1 cellular context compared by ENCODE assay signal in genomic region chr5:132422720-132423442, GRCh38.
TF ChIP-seq lines count a peak whose summit lies in the region.

No MANE protein-coding gene starts in this region.

TF ChIP-seq in HepG2, 621 proteins besides CTCF, POLR2A, EP300 and RAD21 (continued from another document):
- TF ChIP-seq, protein P1, sequence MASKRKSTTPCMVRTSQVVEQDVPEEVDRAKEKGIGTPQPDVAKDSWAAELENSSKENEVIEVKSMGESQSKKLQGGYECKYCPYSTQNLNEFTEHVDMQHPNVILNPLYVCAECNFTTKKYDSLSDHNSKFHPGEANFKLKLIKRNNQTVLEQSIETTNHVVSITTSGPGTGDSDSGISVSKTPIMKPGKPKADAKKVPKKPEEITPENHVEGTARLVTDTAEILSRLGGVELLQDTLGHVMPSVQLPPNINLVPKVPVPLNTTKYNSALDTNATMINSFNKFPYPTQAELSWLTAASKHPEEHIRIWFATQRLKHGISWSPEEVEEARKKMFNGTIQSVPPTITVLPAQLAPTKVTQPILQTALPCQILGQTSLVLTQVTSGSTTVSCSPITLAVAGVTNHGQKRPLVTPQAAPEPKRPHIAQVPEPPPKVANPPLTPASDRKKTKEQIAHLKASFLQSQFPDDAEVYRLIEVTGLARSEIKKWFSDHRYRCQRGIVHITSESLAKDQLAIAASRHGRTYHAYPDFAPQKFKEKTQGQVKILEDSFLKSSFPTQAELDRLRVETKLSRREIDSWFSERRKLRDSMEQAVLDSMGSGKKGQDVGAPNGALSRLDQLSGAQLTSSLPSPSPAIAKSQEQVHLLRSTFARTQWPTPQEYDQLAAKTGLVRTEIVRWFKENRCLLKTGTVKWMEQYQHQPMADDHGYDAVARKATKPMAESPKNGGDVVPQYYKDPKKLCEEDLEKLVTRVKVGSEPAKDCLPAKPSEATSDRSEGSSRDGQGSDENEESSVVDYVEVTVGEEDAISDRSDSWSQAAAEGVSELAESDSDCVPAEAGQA (IDR thresholded peaks at IDR 0.05; ENCODE audit: low read depth), result no peak
- TF ChIP-seq, protein P1 (CRISPR knock-in tag; IDR thresholded peaks at IDR 0.05; ENCODE audit: borderline replicate concordance), result no peak
- TF ChIP-seq ZNF160 (CRISPR knock-in tag; IDR thresholded peaks at IDR 0.05) (no peak), TAF15 (IDR thresholded peaks at IDR 0.05; ENCODE audit: low read depth, low read length, poor library complexity, severe bottlenecking) (no peak), ZNF607 (CRISPR knock-in tag; IDR thresholded peaks at IDR 0.05; ENCODE audit: borderline replicate concordance) (no peak), ZNF570 (CRISPR knock-in tag; IDR thresholded peaks at IDR 0.05; ENCODE audit: borderline replicate concordance) (no peak), ZNF205 (CRISPR knock-in tag; IDR thresholded peaks at IDR 0.05) (peak; percentile 55; the same call in 1 of the 2 replicates), ZBTB43 (CRISPR knock-in tag; conservative IDR thresholded peaks at IDR 0.05) (0 out of 2 replicates have a peak, but pooled peaks have one; percentile 12), BRCA1 (CRISPR knock-in tag; IDR thresholded peaks at IDR 0.05) (no peak), RXRB (CRISPR knock-in tag; IDR thresholded peaks at IDR 0.05; ENCODE audit: borderline replicate concordance) (peak; percentile 99), ZNF709 (CRISPR knock-in tag; IDR thresholded peaks at IDR 0.05) (no peak), ZNF569 (CRISPR knock-in tag; IDR thresholded peaks at IDR 0.05; ENCODE audit: borderline replicate concordance) (no peak), ZNF383 (CRISPR knock-in tag; IDR thresholded peaks at IDR 0.05; ENCODE audit: borderline replicate concordance) (no peak), MTF1 (CRISPR knock-in tag; IDR thresholded peaks at IDR 0.05) (no peak), RBM39 (IDR thresholded peaks at IDR 0.05; ENCODE audit: low read depth, low read length, poor library complexity, severe bottlenecking) (no peak), SPEN (CRISPR knock-in tag; IDR thresholded peaks at IDR 0.05; ENCODE audit: low read depth) (no peak), ZSCAN20 (CRISPR knock-in tag; IDR thresholded peaks at IDR 0.05; ENCODE audit: borderline replicate concordance) (no peak), ZNF747 (CRISPR knock-in tag; IDR thresholded peaks at IDR 0.05; ENCODE audit: borderline replicate concordance) (no peak), ZFX (CRISPR knock-in tag; IDR thresholded peaks at IDR 0.05; ENCODE audit: low read depth) (no peak), PITX1 (CRISPR knock-in tag; IDR thresholded peaks at IDR 0.05) (peak; percentile 50; the same call in 1 of the 2 replicates), TCF7L2 (IDR thresholded peaks at IDR 0.05; ENCODE audit: low read depth, low read length) (no peak), SALL1 (CRISPR knock-in tag; IDR thresholded peaks at IDR 0.05) (peak; percentile 80; the same call in 1 of the 2 replicates), ZMYM4 (CRISPR knock-in tag; IDR thresholded peaks at IDR 0.05) (peak; percentile 50; the same call in 1 of the 2 replicates), TCF7 (IDR thresholded peaks at IDR 0.05; ENCODE audit: low read depth) (no peak), ZNF616 (CRISPR knock-in tag; IDR thresholded peaks at IDR 0.05; ENCODE audit: low read depth) (no peak), ZNF124 (CRISPR knock-in tag; IDR thresholded peaks at IDR 0.05) (no peak), GPN1 (CRISPR knock-in tag; IDR thresholded peaks at IDR 0.05; ENCODE audit: borderline replicate concordance) (no peak), REPIN1 (CRISPR knock-in tag; IDR thresholded peaks at IDR 0.05; ENCODE audit: borderline replicate concordance, low read depth) (no peak), ZNF260 (CRISPR knock-in tag; IDR thresholded peaks at IDR 0.05; ENCODE audit: borderline replicate concordance, low read depth) (no peak), ZSCAN9 (CRISPR knock-in tag; IDR thresholded peaks at IDR 0.05; ENCODE audit: borderline replicate concordance) (no peak), TSC22D2 (CRISPR knock-in tag; IDR thresholded peaks at IDR 0.05; ENCODE audit: borderline replicate concordance) (no peak), MIXL1 (CRISPR knock-in tag; IDR thresholded peaks at IDR 0.05) (peak; percentile 59; the same call in 1 of the 2 replicates), SP2 (CRISPR knock-in tag; IDR thresholded peaks at IDR 0.05) (no peak), TARDBP (CRISPR knock-in tag; IDR thresholded peaks at IDR 0.05) (peak; percentile 61; the same call in 1 of the 2 replicates), ZNF329 (CRISPR knock-in tag; IDR thresholded peaks at IDR 0.05; ENCODE audit: low read depth) (no peak), ETV5 (CRISPR knock-in tag; IDR thresholded peaks at IDR 0.05; ENCODE audit: borderline replicate concordance) (0 out of 2 replicates have a peak, but pooled peaks have one; percentile 28), ZNF572 (CRISPR knock-in tag; IDR thresholded peaks at IDR 0.05) (no peak), SNAPC2 (CRISPR knock-in tag; IDR thresholded peaks at IDR 0.05) (no peak), ZNF567 (CRISPR knock-in tag; IDR thresholded peaks at IDR 0.05; ENCODE audit: borderline replicate concordance) (no peak), SMARCE1 (IDR thresholded peaks at IDR 0.05; ENCODE audit: borderline replicate concordance) (no peak), MBNL3 (CRISPR knock-in tag; conservative IDR thresholded peaks at IDR 0.05) (no peak), ZNF34 (CRISPR knock-in tag; IDR thresholded peaks at IDR 0.05; ENCODE audit: borderline replicate concordance) (no peak)
- TF ChIP-seq, protein P2, sequence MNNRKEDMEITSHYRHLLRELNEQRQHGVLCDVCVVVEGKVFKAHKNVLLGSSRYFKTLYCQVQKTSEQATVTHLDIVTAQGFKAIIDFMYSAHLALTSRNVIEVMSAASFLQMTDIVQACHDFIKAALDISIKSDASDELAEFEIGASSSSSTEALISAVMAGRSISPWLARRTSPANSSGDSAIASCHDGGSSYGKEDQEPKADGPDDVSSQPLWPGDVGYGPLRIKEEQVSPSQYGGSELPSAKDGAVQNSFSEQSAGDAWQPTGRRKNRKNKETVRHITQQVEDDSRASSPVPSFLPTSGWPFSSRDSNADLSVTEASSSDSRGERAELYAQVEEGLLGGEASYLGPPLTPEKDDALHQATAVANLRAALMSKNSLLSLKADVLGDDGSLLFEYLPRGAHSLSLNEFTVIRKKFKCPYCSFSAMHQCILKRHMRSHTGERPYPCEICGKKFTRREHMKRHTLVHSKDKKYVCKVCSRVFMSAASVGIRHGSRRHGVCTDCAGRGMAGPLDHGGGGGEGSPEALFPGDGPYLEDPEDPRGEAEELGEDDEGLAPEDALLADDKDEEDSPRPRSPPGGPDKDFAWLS (CRISPR knock-in tag; IDR thresholded peaks at IDR 0.05; ENCODE audit: borderline replicate concordance), result no peak
- TF ChIP-seq, protein P3, sequence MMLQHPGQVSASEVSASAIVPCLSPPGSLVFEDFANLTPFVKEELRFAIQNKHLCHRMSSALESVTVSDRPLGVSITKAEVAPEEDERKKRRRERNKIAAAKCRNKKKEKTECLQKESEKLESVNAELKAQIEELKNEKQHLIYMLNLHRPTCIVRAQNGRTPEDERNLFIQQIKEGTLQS (CRISPR knock-in tag; IDR thresholded peaks at IDR 0.05), result no peak
- TF ChIP-seq, protein P4, sequence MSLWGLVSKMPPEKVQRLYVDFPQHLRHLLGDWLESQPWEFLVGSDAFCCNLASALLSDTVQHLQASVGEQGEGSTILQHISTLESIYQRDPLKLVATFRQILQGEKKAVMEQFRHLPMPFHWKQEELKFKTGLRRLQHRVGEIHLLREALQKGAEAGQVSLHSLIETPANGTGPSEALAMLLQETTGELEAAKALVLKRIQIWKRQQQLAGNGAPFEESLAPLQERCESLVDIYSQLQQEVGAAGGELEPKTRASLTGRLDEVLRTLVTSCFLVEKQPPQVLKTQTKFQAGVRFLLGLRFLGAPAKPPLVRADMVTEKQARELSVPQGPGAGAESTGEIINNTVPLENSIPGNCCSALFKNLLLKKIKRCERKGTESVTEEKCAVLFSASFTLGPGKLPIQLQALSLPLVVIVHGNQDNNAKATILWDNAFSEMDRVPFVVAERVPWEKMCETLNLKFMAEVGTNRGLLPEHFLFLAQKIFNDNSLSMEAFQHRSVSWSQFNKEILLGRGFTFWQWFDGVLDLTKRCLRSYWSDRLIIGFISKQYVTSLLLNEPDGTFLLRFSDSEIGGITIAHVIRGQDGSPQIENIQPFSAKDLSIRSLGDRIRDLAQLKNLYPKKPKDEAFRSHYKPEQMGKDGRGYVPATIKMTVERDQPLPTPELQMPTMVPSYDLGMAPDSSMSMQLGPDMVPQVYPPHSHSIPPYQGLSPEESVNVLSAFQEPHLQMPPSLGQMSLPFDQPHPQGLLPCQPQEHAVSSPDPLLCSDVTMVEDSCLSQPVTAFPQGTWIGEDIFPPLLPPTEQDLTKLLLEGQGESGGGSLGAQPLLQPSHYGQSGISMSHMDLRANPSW (CRISPR knock-in tag; IDR thresholded peaks at IDR 0.05; ENCODE audit: borderline replicate concordance), result no peak
- TF ChIP-seq, protein P5, sequence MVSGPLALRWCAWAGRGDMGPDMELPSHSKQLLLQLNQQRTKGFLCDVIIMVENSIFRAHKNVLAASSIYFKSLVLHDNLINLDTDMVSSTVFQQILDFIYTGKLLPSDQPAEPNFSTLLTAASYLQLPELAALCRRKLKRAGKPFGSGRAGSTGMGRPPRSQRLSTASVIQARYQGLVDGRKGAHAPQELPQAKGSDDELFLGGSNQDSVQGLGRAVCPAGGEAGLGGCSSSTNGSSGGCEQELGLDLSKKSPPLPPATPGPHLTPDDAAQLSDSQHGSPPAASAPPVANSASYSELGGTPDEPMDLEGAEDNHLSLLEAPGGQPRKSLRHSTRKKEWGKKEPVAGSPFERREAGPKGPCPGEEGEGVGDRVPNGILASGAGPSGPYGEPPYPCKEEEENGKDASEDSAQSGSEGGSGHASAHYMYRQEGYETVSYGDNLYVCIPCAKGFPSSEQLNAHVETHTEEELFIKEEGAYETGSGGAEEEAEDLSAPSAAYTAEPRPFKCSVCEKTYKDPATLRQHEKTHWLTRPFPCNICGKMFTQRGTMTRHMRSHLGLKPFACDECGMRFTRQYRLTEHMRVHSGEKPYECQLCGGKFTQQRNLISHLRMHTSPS (CRISPR knock-in tag; IDR thresholded peaks at IDR 0.05; ENCODE audit: low read depth), result no peak
